ENCODE assay signal across 9 cellular contexts in the genomic region with DNA sequence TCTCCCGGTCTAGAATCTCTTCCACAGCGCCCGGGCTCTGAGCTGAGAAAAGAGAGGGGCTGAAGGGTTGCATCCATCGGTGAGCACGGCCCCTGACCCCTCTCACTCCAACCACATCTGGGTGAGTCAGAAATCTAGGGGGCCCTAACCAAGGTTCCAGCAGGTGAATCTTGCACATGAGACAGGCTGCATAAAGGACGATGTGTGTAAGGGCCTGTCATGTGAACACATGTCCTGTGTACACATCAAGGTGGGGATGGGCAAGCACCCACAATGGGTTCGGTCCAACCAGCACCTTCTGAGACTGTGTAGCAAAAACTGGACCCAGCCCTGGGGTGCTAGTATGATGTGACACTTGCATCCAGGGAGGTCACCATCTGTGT.
DNase-seq lines count a peak whose midpoint lies in the region; ATAC-seq and TF ChIP-seq lines count a peak whose summit lies in the region.
"Had no signal": no experiment of that assay in that cellular context is flagged by ENCODE, and none has a peak within 500 bp of the region (broad histone marks: within the 10 kb centered on the region; RNA-seq: fewer than 3 reads in every experiment).

No MANE protein-coding gene starts in this region.

- H3K36me3 Mint-ChIP-seq in activated naive CD4-positive, alpha-beta T cell treated with anti-CD3 and anti-CD28 coated beads, Interleukin-2, amount 10 ng/mL, durations not matched to agents 7 days and 5 days, result peaks cover 31% of the 10 kb centered on the region
- peaks cover 29% of the 10 kb centered on the region for H3K36me3 Mint-ChIP-seq in stimulated activated memory B cell treated with anti-CD40 and anti-IgM and Interleukin-4, amounts not matched to agents 10 μg/mL and 1 μg/mL and 100 μg/mL, for 72 hours

- peaks cover 64% of the 10 kb centered on the region for H3K4me1 Mint-ChIP-seq in activated naive CD4-positive, alpha-beta T cell treated with anti-CD3 and anti-CD28 coated beads, Interleukin-2, amount 10 ng/mL, durations not matched to agents 7 days and 5 days
- H3K4me1 Mint-ChIP-seq in stimulated activated memory B cell treated with anti-CD40 and anti-IgM and Interleukin-4, amounts not matched to agents 10 μg/mL and 1 μg/mL and 100 μg/mL, for 72 hours, result peaks cover 57% of the 10 kb centered on the region

- no peaks in the 10 kb centered on the region for H3K9me3 ChIP-seq in iPS-18c (ENCODE audit: control insufficient read depth, insufficient read depth, low read length)

- H3K9me3 Mint-ChIP-seq in activated naive CD4-positive, alpha-beta T cell treated with anti-CD3 and anti-CD28 coated beads, Interleukin-2, amount 10 ng/mL, durations not matched to agents 7 days and 5 days, result no peaks in the 10 kb centered on the region
- H3K9me3 Mint-ChIP-seq in stimulated activated memory B cell treated with anti-CD40 and anti-IgM and Interleukin-4, amounts not matched to agents 10 μg/mL and 1 μg/mL and 100 μg/mL, for 72 hours, result no peaks in the 10 kb centered on the region

- ATAC-seq in stimulated activated memory B cell treated with anti-CD40 and anti-IgM and Interleukin-4, amounts not matched to agents 10 μg/mL and 1 μg/mL and 100 μg/mL, for 72 hours, result no peak
- ATAC-seq in HG02642 (IDR thresholded peaks at IDR 0.05; ENCODE audit: poor library complexity, unreplicated experiment) (no peak), HG03378 (IDR thresholded peaks at IDR 0.05; ENCODE audit: unreplicated experiment) (no peak)
- ATAC-seq: activated CD4-positive, CD25-positive, alpha-beta regulatory T cell treated with anti-CD3 and anti-CD28 coated beads, Interleukin-2, amount 50 U/mL, for 24 hours had no signal

- H3K4me3 ChIP-seq in HL-60 (replicated peaks; ENCODE audit: insufficient read depth, low read length) (peak overlapping the region; percentile 88), iPS-18c (ENCODE audit: insufficient read depth, low read depth, low read length) (peak overlapping the region; percentile 64; the same call in 1 of the 2 replicates)

- no peak for TF ChIP-seq CTCF in HL-60 (IDR thresholded peaks at IDR 0.05; ENCODE audit: insufficient read depth, low read length)

- CTCF ChIA-PET in activated naive CD4-positive, alpha-beta T cell treated with anti-CD3 and anti-CD28 coated beads, Interleukin-2, amount 10 ng/mL, durations not matched to agents 7 days and 5 days (lab: Charles Lee), result interaction anchor here (1.8 kb wide), 1 partner anchor 44 kb away, joined by 8 read pairs; no protein-coding TSS in a partner anchor

- H3K27ac ChIP-seq in HL-60 (replicated peaks), result peak overlapping the region; percentile 99

- peaks cover 7% of the 10 kb centered on the region for H3K27me3 Mint-ChIP-seq in activated naive CD4-positive, alpha-beta T cell treated with anti-CD3 and anti-CD28 coated beads, Interleukin-2, amount 10 ng/mL, durations not matched to agents 7 days and 5 days
- no peaks in the 10 kb centered on the region for H3K27me3 Mint-ChIP-seq in stimulated activated memory B cell treated with anti-CD40 and anti-IgM and Interleukin-4, amounts not matched to agents 10 μg/mL and 1 μg/mL and 100 μg/mL, for 72 hours

- peak overlapping the region; percentile 100 for H3K27ac Mint-ChIP-seq in activated naive CD4-positive, alpha-beta T cell treated with anti-CD3 and anti-CD28 coated beads, Interleukin-2, amount 10 ng/mL, durations not matched to agents 7 days and 5 days
- H3K27ac Mint-ChIP-seq in stimulated activated memory B cell treated with anti-CD40 and anti-IgM and Interleukin-4, amounts not matched to agents 10 μg/mL and 1 μg/mL and 100 μg/mL, for 72 hours, result peak overlapping the region; percentile 93

- no peak for DNase-seq in HL-60 (ENCODE audit: low read depth in 1 of 2, low spot score in 1 of 2)
- no peak for DNase-seq in activated naive CD4-positive, alpha-beta T cell treated with anti-CD3 and anti-CD28 coated beads, Interleukin-2, amount 10 ng/mL, durations not matched to agents 7 days and 5 days
- no peak for DNase-seq in NCI-H1436 treated with DMSO at 0.1 percent for 48 hours (lab: John Stamatoyannopoulos, UW)
- DNase-seq in NCI-H2029 (lab: John Stamatoyannopoulos, UW), result no peak

- H3K4me3 Mint-ChIP-seq in activated naive CD4-positive, alpha-beta T cell treated with anti-CD3 and anti-CD28 coated beads, Interleukin-2, amount 10 ng/mL, durations not matched to agents 7 days and 5 days, result peak overlapping the region; percentile 96
- peak overlapping the region; percentile 87 for H3K4me3 Mint-ChIP-seq in stimulated activated memory B cell treated with anti-CD40 and anti-IgM and Interleukin-4, amounts not matched to agents 10 μg/mL and 1 μg/mL and 100 μg/mL, for 72 hours

- no peaks in the 10 kb centered on the region for H3K27me3 ChIP-seq in HL-60 (ENCODE audit: insufficient read depth, poor library complexity, severe bottlenecking)
